8 cellular contexts compared by ENCODE assay signal in the genomic region with DNA sequence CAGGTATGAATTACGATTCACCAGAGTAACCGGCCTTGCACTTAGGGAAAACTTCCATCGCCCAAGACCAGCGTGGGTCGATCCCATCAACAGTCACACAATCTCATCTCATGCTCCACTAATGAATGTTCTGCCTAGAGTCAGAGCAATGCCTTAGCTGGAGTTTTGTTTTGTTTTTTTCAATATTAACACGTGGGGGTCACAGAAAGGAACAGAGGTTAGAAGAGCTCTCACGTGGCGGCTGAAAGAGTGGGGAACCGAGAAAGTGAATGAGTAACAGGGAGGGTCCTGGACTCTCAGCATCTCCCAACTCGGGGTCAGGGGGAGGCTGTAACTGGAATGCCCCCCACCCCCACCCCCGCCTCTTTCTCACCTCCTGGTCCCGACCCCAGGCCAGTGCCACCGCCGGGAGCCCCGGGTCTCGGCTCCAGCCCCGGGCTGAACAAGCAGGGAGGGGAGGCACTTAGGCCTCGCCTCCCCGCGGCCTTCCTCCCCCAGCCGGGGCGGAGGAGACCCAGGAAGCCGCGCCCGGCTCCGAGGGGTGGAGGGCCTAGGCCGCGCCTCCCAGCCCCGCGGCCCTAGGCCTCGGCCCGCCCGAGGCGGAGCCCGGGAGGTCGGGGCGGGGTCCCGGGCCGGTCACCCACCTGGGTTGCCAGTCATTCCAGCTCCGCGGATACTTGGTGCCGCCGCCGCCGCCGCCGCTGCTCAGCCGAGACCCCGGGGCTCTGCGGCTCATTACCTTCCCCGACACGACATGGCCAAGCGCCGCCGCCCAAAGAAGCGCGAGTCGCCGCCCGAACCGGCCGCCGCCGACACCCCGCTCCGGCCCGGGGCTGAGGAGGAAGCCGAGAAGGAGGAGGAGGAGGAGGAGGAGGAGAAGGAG. TPM values are rescaled to one million over a fixed set of nuclear protein-coding genes. Genes with fewer than 3 reads are reported as not detected.
DNase-seq lines count a peak whose midpoint lies in the region; ATAC-seq and TF ChIP-seq lines count a peak whose summit lies in the region.
"Not testable (repeated sequence)": the region's sequence is repeated elsewhere in the genome, so short reads cannot be mapped to it uniquely, and the experiment has no call there.

No MANE protein-coding gene starts in this region.

- POLR2A ChIA-PET in AG04449 (lab: Yijun Ruan, JAX): not testable (repeated sequence)
- POLR2A ChIA-PET in activated CD4-positive, alpha-beta memory T cell treated with anti-CD3 and anti-CD28 coated beads for 36 hours (lab: Charles Lee): interaction anchor here (1.1 to 2.1 kb wide), 4 partner anchors 21 to 138 kb away, joined by 3 to 9 read pairs (median 6); partner anchors contain the start of genes ARL6IP1 and RPS15A

- peak overlapping the region; percentile 95 for H3K27ac Mint-ChIP-seq in activated CD4-positive, alpha-beta memory T cell treated with anti-CD3 and anti-CD28 coated beads for 36 hours

- intact Hi-C loops in activated CD4-positive, alpha-beta memory T cell treated with anti-CD3 and anti-CD28 coated beads for 36 hours (cut with micrococcal nuclease): loop anchor here (1.0 to 5.0 kb wide), 4 partner anchors 42 to 141 kb away; partner anchors contain the start of genes ARL6IP1, COQ7 and RPS15A

- H3K4me3 ChIP-seq in AG04449 (ENCODE audit: low read depth, low read length): peak overlapping the region; percentile 69

- CTCF ChIA-PET in AG04449 (lab: Yijun Ruan, JAX): not testable (repeated sequence)
- CTCF ChIA-PET in activated CD4-positive, alpha-beta memory T cell treated with anti-CD3 and anti-CD28 coated beads for 36 hours (lab: Charles Lee): interaction anchor here (1.1 kb wide), 1 partner anchor 44 kb away, joined by 4 read pairs; no protein-coding TSS in a partner anchor

- H3K36me3 Mint-ChIP-seq in activated CD4-positive, alpha-beta memory T cell treated with anti-CD3 and anti-CD28 coated beads for 36 hours: peaks cover 11% of the 10 kb centered on the region

- H3K4me1 Mint-ChIP-seq in activated CD4-positive, alpha-beta memory T cell treated with anti-CD3 and anti-CD28 coated beads for 36 hours (ENCODE audit: low read depth): peaks cover 29% of the 10 kb centered on the region

- H3K4me3 Mint-ChIP-seq in activated CD4-positive, alpha-beta memory T cell treated with anti-CD3 and anti-CD28 coated beads for 36 hours: peak overlapping the region; percentile 93

- peak; percentile 51 for ATAC-seq in GM19324 (IDR thresholded peaks at IDR 0.05; ENCODE audit: low FRiP score, unreplicated experiment)
- ATAC-seq in HG03103 (IDR thresholded peaks at IDR 0.05; ENCODE audit: low read depth, unreplicated experiment): peak; percentile 37

- not testable (repeated sequence) for H3K27me3 Mint-ChIP-seq in activated CD4-positive, alpha-beta memory T cell treated with anti-CD3 and anti-CD28 coated beads for 36 hours

- DNase-seq in AG04449 (ENCODE audit: low read depth, low spot score): not testable (repeated sequence)
- peak; percentile 52 for DNase-seq in NCI-H82 (lab: John Stamatoyannopoulos, UW)
- peak; percentile 74 for DNase-seq in activated CD4-positive, alpha-beta memory T cell treated with anti-CD3 and anti-CD28 coated beads for 36 hours
- peak; percentile 31 for DNase-seq in dermis blood vessel endothelial cell
- peak; percentile 71 for DNase-seq in left kidney (ENCODE audit: low read depth, low spot score)
- peak; percentile 39 to 42 for DNase-seq in stimulated activated CD4-positive, alpha-beta T cell treated with anti-CD3 and anti-CD28 coated beads, Interleukin-15, amount 100 ng/mL, for 1 hour (ENCODE audit: low read depth in 1 of 2, low spot score in 1 of 2)

- not testable (repeated sequence) for TF ChIP-seq CTCF in AG04449 (IDR thresholded peaks at IDR 0.05; ENCODE audit: insufficient read depth, low read length, missing control alignments)

- not testable (repeated sequence) for H3K9me3 Mint-ChIP-seq in activated CD4-positive, alpha-beta memory T cell treated with anti-CD3 and anti-CD28 coated beads for 36 hours

RNA-seq across cellular contexts. Expression of gene SMG1, which starts 0.7 kb away (rescaled TPM):
- total RNA-seq in activated CD4-positive, alpha-beta memory T cell treated with anti-CD3 and anti-CD28 coated beads for 36 hours: 10 to 100 TPM; 85.1 to 91.8 TPM
- 85.4 and 87.0 TPM in 2 replicates for total RNA-seq in dermis blood vessel endothelial cell

RNA-seq across cellular contexts. Expression of gene TMC7, which starts 58.2 kb away (rescaled TPM):
- total RNA-seq in activated CD4-positive, alpha-beta memory T cell treated with anti-CD3 and anti-CD28 coated beads for 36 hours: not detected
- total RNA-seq in dermis blood vessel endothelial cell: 4.4 and 6.5 TPM in 2 replicates
